ENCODE assay signal across 1 cellular context in genomic region chr9:92877531-92878430, GRCh38.
TF ChIP-seq lines count a peak whose summit lies in the region.

Gene ZNF484, minus strand, starts transcription at chr9:92878038. Its CDS starts 3,009 bp downstream, at chr9:92875029.

TF ChIP-seq in GM12878, 131 proteins besides CTCF, POLR2A, EP300 and RAD21 (continued from another document):
- TF ChIP-seq CUX1 (IDR thresholded peaks at IDR 0.05; ENCODE audit: insufficient replicate concordance, low read depth, low read length), result no peak
- TF ChIP-seq NRF1 (conservative IDR thresholded peaks at IDR 0.05; ENCODE audit: low read depth, low read length), result peak; percentile 63
- TF ChIP-seq NBN (IDR thresholded peaks at IDR 0.05), result peak; percentile 85
- TF ChIP-seq, protein P1, sequence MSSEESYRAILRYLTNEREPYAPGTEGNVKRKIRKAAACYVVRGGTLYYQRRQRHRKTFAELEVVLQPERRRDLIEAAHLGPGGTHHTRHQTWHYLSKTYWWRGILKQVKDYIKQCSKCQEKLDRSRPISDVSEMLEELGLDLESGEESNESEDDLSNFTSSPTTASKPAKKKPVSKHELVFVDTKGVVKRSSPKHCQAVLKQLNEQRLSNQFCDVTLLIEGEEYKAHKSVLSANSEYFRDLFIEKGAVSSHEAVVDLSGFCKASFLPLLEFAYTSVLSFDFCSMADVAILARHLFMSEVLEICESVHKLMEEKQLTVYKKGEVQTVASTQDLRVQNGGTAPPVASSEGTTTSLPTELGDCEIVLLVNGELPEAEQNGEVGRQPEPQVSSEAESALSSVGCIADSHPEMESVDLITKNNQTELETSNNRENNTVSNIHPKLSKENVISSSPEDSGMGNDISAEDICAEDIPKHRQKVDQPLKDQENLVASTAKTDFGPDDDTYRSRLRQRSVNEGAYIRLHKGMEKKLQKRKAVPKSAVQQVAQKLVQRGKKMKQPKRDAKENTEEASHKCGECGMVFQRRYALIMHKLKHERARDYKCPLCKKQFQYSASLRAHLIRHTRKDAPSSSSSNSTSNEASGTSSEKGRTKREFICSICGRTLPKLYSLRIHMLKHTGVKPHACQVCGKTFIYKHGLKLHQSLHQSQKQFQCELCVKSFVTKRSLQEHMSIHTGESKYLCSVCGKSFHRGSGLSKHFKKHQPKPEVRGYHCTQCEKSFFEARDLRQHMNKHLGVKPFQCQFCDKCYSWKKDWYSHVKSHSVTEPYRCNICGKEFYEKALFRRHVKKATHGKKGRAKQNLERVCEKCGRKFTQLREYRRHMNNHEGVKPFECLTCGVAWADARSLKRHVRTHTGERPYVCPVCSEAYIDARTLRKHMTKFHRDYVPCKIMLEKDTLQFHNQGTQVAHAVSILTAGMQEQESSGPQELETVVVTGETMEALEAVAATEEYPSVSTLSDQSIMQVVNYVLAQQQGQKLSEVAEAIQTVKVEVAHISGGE (CRISPR knock-in tag; IDR thresholded peaks at IDR 0.05), result no peak
- no peak for TF ChIP-seq PRDM15 (CRISPR knock-in tag; IDR thresholded peaks at IDR 0.05)
- no peak for TF ChIP-seq TBL1XR1 (IDR thresholded peaks at IDR 0.05; ENCODE audit: low read depth, low read length)
- peak; percentile 96 for TF ChIP-seq SPI1 (IDR thresholded peaks at IDR 0.05; ENCODE audit: borderline replicate concordance, insufficient read depth, low read depth, low read length)
- TF ChIP-seq ZNF384 (IDR thresholded peaks at IDR 0.05; ENCODE audit: borderline replicate concordance, low read depth, low read length), result no peak
- peak; percentile 66; the same call in 1 of the 2 replicates for TF ChIP-seq MAX (IDR thresholded peaks at IDR 0.05; ENCODE audit: low read depth, low read length)
- no peak for TF ChIP-seq IRF3 (IDR thresholded peaks at IDR 0.05)
- TF ChIP-seq CBX3 (IDR thresholded peaks at IDR 0.05; ENCODE audit: borderline replicate concordance, low read depth), result no peak
